ENCODE assay signal across 19 cellular contexts in the genomic region with DNA sequence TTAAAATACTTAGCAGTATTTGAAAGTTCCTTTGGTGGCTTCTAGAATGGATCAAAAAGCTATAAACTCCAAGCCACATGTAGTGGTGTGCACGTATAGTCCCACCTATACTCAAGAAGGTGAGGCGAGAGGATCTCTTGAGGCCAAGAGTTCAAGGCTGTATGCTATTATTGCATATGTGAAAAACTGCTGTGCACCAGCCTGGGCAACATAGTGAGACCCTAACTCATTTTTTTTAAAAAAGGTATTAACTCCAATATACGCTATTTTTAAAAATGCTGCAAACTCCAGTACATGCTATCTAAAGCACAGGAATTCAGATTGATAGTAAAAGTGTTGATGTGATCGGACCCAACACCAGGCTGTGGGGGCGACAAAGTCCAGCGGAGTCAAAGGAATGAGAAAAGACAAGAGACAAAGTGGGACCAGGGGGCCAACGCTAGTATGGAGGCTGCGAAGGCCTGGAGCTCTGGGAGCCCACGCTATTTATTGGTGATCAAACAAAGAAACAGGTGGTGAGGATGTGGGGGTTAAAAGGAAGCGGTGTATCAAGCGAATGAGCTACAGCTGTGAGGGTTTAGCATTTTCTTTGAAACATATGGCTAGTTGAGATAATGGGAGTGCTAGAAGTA.
"Had no signal": no experiment of that assay in that cellular context is flagged by ENCODE, and none has a peak within 500 bp of the region (broad histone marks: within the 10 kb centered on the region; RNA-seq: fewer than 3 reads in every experiment).

No MANE protein-coding gene starts in this region.

- H3K4me3 ChIP-seq: cardiac muscle cell, gastrocnemius medialis, heart left ventricle, left lung, tibial artery, uterus had no signal

- DNase-seq: activated CD4-positive, alpha-beta T cell treated with anti-CD3 and anti-CD28 coated beads, Interleukin-2, amount 50 U/mL, for 4 hours; activated CD4-positive, CD25-positive, alpha-beta regulatory T cell treated with anti-CD3 and anti-CD28 coated beads, Interleukin-2, amount 50 U/mL, for 72 hours; activated gamma-delta T cell treated with Interleukin-2 at 50 U/mL for 16 hours; activated naive CD8-positive, alpha-beta T cell treated with anti-CD3 and anti-CD28 coated beads for 36 hours; activated T-cell treated with anti-CD3 and anti-CD28 coated beads for 4 hours; amygdala; gastrocnemius medialis; heart left ventricle; left lung; midbrain; stimulated activated CD8-positive, alpha-beta memory T cell treated with anti-CD3 and anti-CD28 coated beads, Interleukin-4, amount 100 ng/mL, for 48 hours; stimulated activated naive CD4-positive, alpha-beta T cell treated with Interleukin-2 at 50 U/mL for 16 hours; T-helper 9 cell; tibial artery; uterus had no signal

- H3K36me3 ChIP-seq: gastrocnemius medialis, uterus had no signal

- H3K27me3 ChIP-seq: cardiac muscle cell, gastrocnemius medialis, heart left ventricle, left lung, tibial artery, uterus had no signal

- H3K4me3 Mint-ChIP-seq: activated naive CD8-positive, alpha-beta T cell treated with anti-CD3 and anti-CD28 coated beads for 36 hours; activated T-helper 1 cell treated with anti-CD3 and anti-CD28 coated beads, Interleukin-12 subunit alpha, Interleukin-12 subunit beta, Interleukin-2, Interleukin-4 antibody, amounts not matched to agents 30 ng/mL and 10 ng/mL and 1 ng/mL, durations not matched to agents 14 hours and 24 hours and 36 hours had no signal

- H3K27me3 Mint-ChIP-seq: activated naive CD8-positive, alpha-beta T cell treated with anti-CD3 and anti-CD28 coated beads for 36 hours had no signal

- H3K4me1 ChIP-seq: left lung, uterus had no signal

- H3K27ac Mint-ChIP-seq: activated naive CD8-positive, alpha-beta T cell treated with anti-CD3 and anti-CD28 coated beads for 36 hours; activated T-helper 1 cell treated with anti-CD3 and anti-CD28 coated beads, Interleukin-12 subunit alpha, Interleukin-12 subunit beta, Interleukin-2, Interleukin-4 antibody, amounts not matched to agents 30 ng/mL and 10 ng/mL and 1 ng/mL, durations not matched to agents 14 hours and 24 hours and 36 hours had no signal

- H3K27ac ChIP-seq: cardiac muscle cell, gastrocnemius medialis, heart left ventricle, left lung, tibial artery, uterus, VCaP had no signal

- ATAC-seq: esophagus mucosa, gastrocnemius medialis, left lung had no signal

- H3K9me3 ChIP-seq: gastrocnemius medialis, uterus had no signal
